Comparison of ENCODE assay signal across 8 cellular contexts in genomic region chr14:41607119-41607785, GRCh38. TPM values are rescaled to one million over a fixed set of nuclear protein-coding genes. Genes with fewer than 3 reads are reported as not detected.
A peak's percentile ranks its signal among the peaks of the same experiment; 100 is the strongest.
DNase-seq lines count a peak whose midpoint lies in the region; ATAC-seq and TF ChIP-seq lines count a peak whose summit lies in the region.

No MANE protein-coding gene starts in this region.

- H3K4me3 ChIP-seq in BE2C (ENCODE audit: low read depth, low read length) (0 out of 2 replicates have a peak overlapping the region, but pooled peaks have one; percentile 9), stomach (peak overlapping the region; percentile 53 to 61 (median 56))

- peaks cover 17 to 31% (median 18%) of the 10 kb centered on the region in 3 donors for H3K4me1 Mint-ChIP-seq in IgD-negative memory B cell
- H3K4me1 Mint-ChIP-seq in activated naive CD8-positive, alpha-beta T cell treated with anti-CD3 and anti-CD28 coated beads, Interleukin-2, amount 50 U/mL, for 24 hours = peaks cover 46% of the 10 kb centered on the region

- peak overlapping the region in 1 of 3 donors; percentile 71 for H3K27ac Mint-ChIP-seq in IgD-negative memory B cell
- H3K27ac Mint-ChIP-seq in activated naive CD8-positive, alpha-beta T cell treated with anti-CD3 and anti-CD28 coated beads, Interleukin-2, amount 50 U/mL, for 24 hours = no peak overlapping the region

- ATAC-seq in activated naive CD8-positive, alpha-beta T cell treated with anti-CD3 and anti-CD28 coated beads, Interleukin-2, amount 50 U/mL, for 24 hours = no peak
- ATAC-seq in GM19467 (IDR thresholded peaks at IDR 0.05; ENCODE audit: unreplicated experiment) = no peak
- no peak for ATAC-seq in HG02571 (IDR thresholded peaks at IDR 0.05; ENCODE audit: unreplicated experiment)
- no peak for ATAC-seq in GM18520 (IDR thresholded peaks at IDR 0.05; ENCODE audit: unreplicated experiment)

- peaks cover 60% of the 10 kb centered on the region for H3K27me3 Mint-ChIP-seq in IgD-negative memory B cell
- peaks cover 78% of the 10 kb centered on the region for H3K27me3 Mint-ChIP-seq in activated naive CD8-positive, alpha-beta T cell treated with anti-CD3 and anti-CD28 coated beads, Interleukin-2, amount 50 U/mL, for 24 hours

- H3K9me3 Mint-ChIP-seq in IgD-negative memory B cell = no peaks in the 10 kb centered on the region
- no peaks in the 10 kb centered on the region for H3K9me3 Mint-ChIP-seq in activated naive CD8-positive, alpha-beta T cell treated with anti-CD3 and anti-CD28 coated beads, Interleukin-2, amount 50 U/mL, for 24 hours

- H3K4me1 ChIP-seq in BE2C (no peaks in the 10 kb centered on the region), stomach (peaks cover 24 to 48% (median 36%) of the 10 kb centered on the region in 4 donors)

- TF ChIP-seq POLR2A in stomach (IDR thresholded peaks at IDR 0.05) = no peak

- peak overlapping the region in 4 of 5 donors; percentile 41 to 84 (median 75) for H3K27ac ChIP-seq in stomach

- no peak for DNase-seq in BE2C
- DNase-seq in activated naive CD8-positive, alpha-beta T cell treated with anti-CD3 and anti-CD28 coated beads, Interleukin-2, amount 50 U/mL, for 24 hours = no peak
- peak; percentile 24 for DNase-seq in iris pigment epithelial cell (ENCODE audit: low read depth)
- no peak for DNase-seq in stomach

- intact Hi-C loops in stomach (cut with DNase I; ENCODE audit: low total_unique reads) = no loop called here

- H3K4me3 Mint-ChIP-seq in IgD-negative memory B cell = peak overlapping the region; percentile 70 to 92 (median 82)
- H3K4me3 Mint-ChIP-seq in activated naive CD8-positive, alpha-beta T cell treated with anti-CD3 and anti-CD28 coated beads, Interleukin-2, amount 50 U/mL, for 24 hours = peak overlapping the region; percentile 66

- peaks cover 61% of the 10 kb centered on the region for H3K27me3 ChIP-seq in BE2C
- H3K27me3 ChIP-seq in stomach = peaks cover 0 to 76% (median 59%) of the 10 kb centered on the region in 3 donors

- WGBS in stomach, 5 donors = 1 to 4% (median 1%) methylated on average over 27 to 29 of the region's 29 CpGs

- H3K36me3 ChIP-seq in BE2C (no peaks in the 10 kb centered on the region), stomach (no peaks in the 10 kb centered on the region)

- H3K36me3 Mint-ChIP-seq in IgD-negative memory B cell = peaks cover 1% of the 10 kb centered on the region
- peaks cover 1% of the 10 kb centered on the region for H3K36me3 Mint-ChIP-seq in activated naive CD8-positive, alpha-beta T cell treated with anti-CD3 and anti-CD28 coated beads, Interleukin-2, amount 50 U/mL, for 24 hours (ENCODE audit: low read depth)

- no peak for TF ChIP-seq EP300 in stomach (IDR thresholded peaks at IDR 0.05)

- TF ChIP-seq CTCF in BE2C (IDR thresholded peaks at IDR 0.05; ENCODE audit: low read depth, low read length) (no peak), stomach (IDR thresholded peaks at IDR 0.05) (no peak)

- H3K9me3 ChIP-seq in BE2C (no peaks in the 10 kb centered on the region; the same call in 1 of the 2 replicates), stomach (no peaks in the 10 kb centered on the region)

RNA-seq across cellular contexts. Expression of gene LRFN5, which starts 0.6 kb away (rescaled TPM):
- polyA plus RNA-seq in BE2C (2012; ENCODE audit: insufficient read depth, insufficient read length, low read depth) = not detected
- not detected for polyA plus RNA-seq in IgD-negative memory B cell
- total RNA-seq in stomach = 1 to 10 TPM in 1 of 5 donors, under 1 TPM in 1, not detected in 3; 0.58 to 9.4 TPM
- polyA plus RNA-seq in stomach = under 1 TPM; 0.19 to 0.76 (median 0.33) TPM
